In the genomic region with DNA sequence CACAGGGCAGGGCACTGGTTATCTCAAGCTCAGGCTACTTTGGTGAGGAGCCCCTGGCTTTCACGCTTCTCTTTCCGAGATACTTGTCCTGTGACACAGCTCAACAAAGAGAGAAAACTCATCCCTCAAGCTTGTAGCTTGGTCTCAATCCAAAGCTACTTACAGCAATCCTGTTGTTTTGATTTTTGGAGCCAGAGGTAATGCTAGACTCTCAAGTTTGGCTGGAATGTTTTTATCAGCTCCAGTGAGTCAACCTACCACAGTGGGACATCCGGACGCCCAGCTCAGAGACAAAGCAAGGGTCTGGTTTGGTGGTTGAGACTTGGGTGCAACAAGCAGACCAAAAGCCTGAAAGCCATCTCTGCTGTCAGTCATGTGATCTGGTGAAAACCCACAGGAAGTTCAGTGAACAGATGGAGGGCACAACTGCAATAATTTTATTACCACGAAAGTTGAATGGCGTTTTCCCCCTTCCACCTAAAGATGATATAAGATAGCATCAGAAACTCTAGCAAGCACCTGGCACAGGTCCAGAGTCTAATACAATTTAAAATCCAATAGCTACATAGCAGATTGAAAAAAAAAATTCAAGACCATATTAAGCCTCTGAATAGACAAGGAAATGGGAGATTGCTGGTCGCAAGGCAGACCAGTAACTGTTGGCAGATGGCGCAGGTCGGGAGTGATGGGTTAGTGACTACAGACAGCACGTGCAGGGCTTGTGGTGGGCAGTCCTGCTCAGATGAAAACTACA, we compare ENCODE assay signal across 8 cellular contexts.
A peak's percentile ranks its signal among the peaks of the same experiment; 100 is the strongest.
DNase-seq lines count a peak whose midpoint lies in the region; ATAC-seq and TF ChIP-seq lines count a peak whose summit lies in the region.

No MANE protein-coding gene starts in this region.

- H3K9me3 ChIP-seq in PC-9 (ENCODE audit: insufficient read depth, low read depth): no peaks in the 10 kb centered on the region

- H3K4me1 ChIP-seq in PC-9 (replicated peaks; ENCODE audit: insufficient read depth): peaks cover 41% of the 10 kb centered on the region

- H3K27me3 ChIP-seq in PC-9 (ENCODE audit: insufficient read depth, low read depth): no peaks in the 10 kb centered on the region

- H3K27ac ChIP-seq in PC-9: peak overlapping the region; percentile 71

- TF ChIP-seq CTCF in PC-9 (conservative IDR thresholded peaks at IDR 0.05): no peak

- H3K27me3 Mint-ChIP-seq in activated CD4-positive, alpha-beta T cell treated with anti-CD3 and anti-CD28 coated beads, Interleukin-2, amount 10 ng/mL, durations not matched to agents 24 days and 14 days: no peaks in the 10 kb centered on the region
- no peaks in the 10 kb centered on the region for H3K27me3 Mint-ChIP-seq in stimulated activated naive CD8-positive, alpha-beta T cell treated with anti-CD3 and anti-CD28 coated beads, Interleukin-15, amount 100 ng/mL, for 72 hours

- POLR2A ChIA-PET in PC-9 (lab: Charles Lee; ENCODE audit: unreplicated experiment): interaction anchor here (0.6 to 0.8 kb wide), 2 partner anchors 60 to 92 kb away, joined by 3 to 7 read pairs; no protein-coding TSS in a partner anchor

- H3K4me3 Mint-ChIP-seq in activated CD4-positive, alpha-beta T cell treated with anti-CD3 and anti-CD28 coated beads, Interleukin-2, amount 10 ng/mL, durations not matched to agents 24 days and 14 days: peak overlapping the region; percentile 4
- peak overlapping the region; percentile 45 to 68 for H3K4me3 Mint-ChIP-seq in stimulated activated naive CD8-positive, alpha-beta T cell treated with anti-CD3 and anti-CD28 coated beads, Interleukin-15, amount 100 ng/mL, for 72 hours

- no peaks in the 10 kb centered on the region for H3K79me2 ChIP-seq in PC-9 (ENCODE audit: low read depth)

- CTCF ChIA-PET in PC-9 (lab: Charles Lee): interaction anchor here (1.2 kb wide), 1 partner anchor 185 kb away, joined by 4 read pairs; no protein-coding TSS in a partner anchor

- ATAC-seq in stimulated activated naive CD8-positive, alpha-beta T cell treated with anti-CD3 and anti-CD28 coated beads, Interleukin-15, amount 100 ng/mL, for 72 hours: peak; percentile 76
- ATAC-seq in HG03354 (IDR thresholded peaks at IDR 0.05; ENCODE audit: poor library complexity, severe bottlenecking, unreplicated experiment): no peak

- H3K4me2 ChIP-seq in PC-9: peak overlapping the region; percentile 45

- no peaks in the 10 kb centered on the region for H3K36me3 ChIP-seq in PC-9 (ENCODE audit: low read depth)

- peak; percentile 66 for DNase-seq in activated CD4-positive, alpha-beta T cell treated with anti-CD3 and anti-CD28 coated beads, Interleukin-2, amount 10 ng/mL, durations not matched to agents 24 days and 14 days
- DNase-seq in activated CD4-positive, alpha-beta T cell treated with anti-CD3 and anti-CD28 coated beads for 4 hours: no peak
- DNase-seq in PC-9 (peak; percentile 55 to 83), fibroblast of peridontal ligament (ENCODE audit: extremely low read depth) (peak; percentile 94), islet precursor cell (no peak), NCI-H1048 (lab: John Stamatoyannopoulos, UW) (no peak)
- peak in 1 of 2 donors; percentile 38 for DNase-seq in stimulated activated naive CD8-positive, alpha-beta T cell treated with anti-CD3 and anti-CD28 coated beads, Interleukin-15, amount 100 ng/mL, for 72 hours

- H3F3A ChIP-seq in PC-9 (ENCODE audit: insufficient read depth, low read depth): peaks cover 26% of the 10 kb centered on the region

- no peaks in the 10 kb centered on the region for H4K20me1 ChIP-seq in PC-9 (ENCODE audit: insufficient read depth)

- peaks cover 35% of the 10 kb centered on the region for H3K4me1 Mint-ChIP-seq in activated CD4-positive, alpha-beta T cell treated with anti-CD3 and anti-CD28 coated beads, Interleukin-2, amount 10 ng/mL, durations not matched to agents 24 days and 14 days
- H3K4me1 Mint-ChIP-seq in stimulated activated naive CD8-positive, alpha-beta T cell treated with anti-CD3 and anti-CD28 coated beads, Interleukin-15, amount 100 ng/mL, for 72 hours: peaks cover 52% of the 10 kb centered on the region

- peak overlapping the region; percentile 35 for H3K27ac Mint-ChIP-seq in activated CD4-positive, alpha-beta T cell treated with anti-CD3 and anti-CD28 coated beads, Interleukin-2, amount 10 ng/mL, durations not matched to agents 24 days and 14 days
- H3K27ac Mint-ChIP-seq in stimulated activated naive CD8-positive, alpha-beta T cell treated with anti-CD3 and anti-CD28 coated beads, Interleukin-15, amount 100 ng/mL, for 72 hours: peak overlapping the region; percentile 47 to 94

- no TSS peak for BruUV-seq in PC-9 (replicated peaks; lab: Mats Ljungman, UMichigan)

- H3K4me3 ChIP-seq in PC-9: no peak overlapping the region; the same call in 1 of the 2 replicates

- no peak overlapping the region for H2AFZ ChIP-seq in PC-9

- intact Hi-C loops in activated CD4-positive, alpha-beta T cell treated with anti-CD3 and anti-CD28 coated beads, Interleukin-2, amount 10 ng/mL, durations not matched to agents 24 days and 14 days (cut with micrococcal nuclease): no loop called here
- intact Hi-C loops in PC-9 (cut with micrococcal nuclease; ENCODE audit: unreplicated experiment): no loop called here

- 0 out of 2 replicates have a peak, but pooled peaks cover 7% of the 10 kb centered on the region for H3K9me2 ChIP-seq in PC-9 (ENCODE audit: insufficient read depth)

- no peaks in the 10 kb centered on the region for H3K9me3 Mint-ChIP-seq in activated CD4-positive, alpha-beta T cell treated with anti-CD3 and anti-CD28 coated beads, Interleukin-2, amount 10 ng/mL, durations not matched to agents 24 days and 14 days
- no peaks in the 10 kb centered on the region for H3K9me3 Mint-ChIP-seq in stimulated activated naive CD8-positive, alpha-beta T cell treated with anti-CD3 and anti-CD28 coated beads, Interleukin-15, amount 100 ng/mL, for 72 hours

- peaks cover 4% of the 10 kb centered on the region for H3K36me3 Mint-ChIP-seq in activated CD4-positive, alpha-beta T cell treated with anti-CD3 and anti-CD28 coated beads, Interleukin-2, amount 10 ng/mL, durations not matched to agents 24 days and 14 days (ENCODE audit: low read depth)

Comparison
In these comparisons a context has a peak if more than half of its experiments do, and no peak if none do; other contexts are left out.
1. DNase-seq: peak in activated CD4-positive, alpha-beta T cell treated with anti-CD3 and anti-CD28 coated beads, Interleukin-2, amount 10 ng/mL, durations not matched to agents 24 days and 14 days (single experiment), PC-9 (2 of 2) and fibroblast of peridontal ligament (single experiment); none in activated CD4-positive, alpha-beta T cell treated with anti-CD3 and anti-CD28 coated beads for 4 hours (0 of 2), islet precursor cell (single experiment) and NCI-H1048 (single experiment).